In the genomic region with DNA sequence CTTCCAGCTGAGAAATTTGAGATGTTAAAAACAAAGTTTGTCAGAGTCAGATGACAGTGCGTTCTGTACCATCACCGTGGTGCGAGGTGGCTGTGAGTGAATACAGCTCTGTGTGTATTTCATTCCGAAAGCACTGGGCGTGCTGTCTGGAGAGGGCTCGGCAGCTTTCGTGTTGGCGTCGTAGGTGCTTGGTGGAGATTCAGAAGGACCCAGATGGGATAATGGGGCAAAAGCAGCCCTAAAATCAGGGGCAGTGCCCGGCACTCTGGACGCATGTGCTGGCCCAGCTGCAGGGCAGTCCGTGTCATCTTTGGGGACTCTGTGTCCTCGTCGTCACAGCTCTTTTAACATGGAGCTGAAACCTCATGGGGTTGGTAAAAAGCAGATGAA, we compare ENCODE assay signal across 10 cellular contexts.
DNase-seq lines count a peak whose midpoint lies in the region; ATAC-seq, FAIRE-seq and TF ChIP-seq lines count a peak whose summit lies in the region.
"Had no signal": no experiment of that assay in that cellular context is flagged by ENCODE, and none has a peak within 500 bp of the region (broad histone marks: within the 10 kb centered on the region; RNA-seq: fewer than 3 reads in every experiment).

No MANE protein-coding gene starts in this region.

- no peaks in the 10 kb centered on the region for H4K20me1 ChIP-seq in astrocyte (ENCODE audit: insufficient read depth, low read length)

- no peak overlapping the region for H3K4me3 Mint-ChIP-seq in activated T-cell treated with anti-CD3 and anti-CD28 coated beads, Interleukin-2, amount 50 U/mL, for 24 hours
- H3K4me3 Mint-ChIP-seq in activated T-cell treated with anti-CD3 and anti-CD28 coated beads, Interleukin-2, amount 50 U/mL, for 72 hours, result peak overlapping the region in 1 of 2 donors; percentile 81
- H3K4me3 Mint-ChIP-seq in astrocyte (ENCODE audit: unreplicated experiment), result no peak overlapping the region
- H3K4me3 Mint-ChIP-seq in mesothelial cell of epicardium, result no peak overlapping the region

- no peak for TF ChIP-seq CTCF in astrocyte (IDR thresholded peaks at IDR 0.05; ENCODE audit: insufficient read depth, low read depth, low read length)
- TF ChIP-seq CTCF in mesothelial cell of epicardium (IDR thresholded peaks at IDR 0.05; ENCODE audit: unreplicated experiment), result no peak

- H3K79me2 ChIP-seq in astrocyte (ENCODE audit: insufficient read depth, low read length), result no peaks in the 10 kb centered on the region

- H3K27me3 Mint-ChIP-seq in activated T-cell treated with anti-CD3 and anti-CD28 coated beads, Interleukin-2, amount 50 U/mL, for 24 hours, result no peaks in the 10 kb centered on the region
- no peaks in the 10 kb centered on the region for H3K27me3 Mint-ChIP-seq in activated T-cell treated with anti-CD3 and anti-CD28 coated beads, Interleukin-2, amount 50 U/mL, for 72 hours (ENCODE audit: low read depth)
- H3K27me3 Mint-ChIP-seq in astrocyte (ENCODE audit: low read depth, unreplicated experiment) (no peaks in the 10 kb centered on the region), mesothelial cell of epicardium (ENCODE audit: low read depth) (no peaks in the 10 kb centered on the region)

- H3K4me2 ChIP-seq in astrocyte (ENCODE audit: low read length), result no peak overlapping the region

- H3K36me3 ChIP-seq in astrocyte (ENCODE audit: insufficient read depth, low read length) (no peaks in the 10 kb centered on the region), thymus (ENCODE audit: control insufficient read depth, insufficient read depth) (peaks cover 23% of the 10 kb centered on the region)

- no peaks in the 10 kb centered on the region for H3K9me3 Mint-ChIP-seq in activated T-cell treated with anti-CD3 and anti-CD28 coated beads, Interleukin-2, amount 50 U/mL, for 24 hours
- H3K9me3 Mint-ChIP-seq in activated T-cell treated with anti-CD3 and anti-CD28 coated beads, Interleukin-2, amount 50 U/mL, for 72 hours, result peaks cover 0 to 2% of the 10 kb centered on the region in 2 donors
- no peaks in the 10 kb centered on the region for H3K9me3 Mint-ChIP-seq in astrocyte (ENCODE audit: unreplicated experiment)
- H3K9me3 Mint-ChIP-seq in mesothelial cell of epicardium, result no peaks in the 10 kb centered on the region

- ATAC-seq in activated T-cell treated with anti-CD3 and anti-CD28 coated beads, Interleukin-2, amount 50 U/mL, for 72 hours (replicated peaks in 1 of 2), result no peak
- ATAC-seq in GM18511 (IDR thresholded peaks at IDR 0.05; ENCODE audit: unreplicated experiment) (no peak), GM18867 (IDR thresholded peaks at IDR 0.05; ENCODE audit: unreplicated experiment) (no peak), GM21390 (IDR thresholded peaks at IDR 0.05; ENCODE audit: unreplicated experiment) (no peak)

- H3K9me3 ChIP-seq in astrocyte (ENCODE audit: insufficient read depth, low read depth, low read length) (no peaks in the 10 kb centered on the region), thymus (ENCODE audit: control insufficient read depth) (no peaks in the 10 kb centered on the region)

- DNase-seq in activated T-cell treated with anti-CD3 and anti-CD28 coated beads, Interleukin-2, amount 50 U/mL, for 24 hours, result no peak
- no peak for DNase-seq in activated T-cell treated with anti-CD3 and anti-CD28 coated beads, Interleukin-2, amount 50 U/mL, for 72 hours
- DNase-seq in astrocyte (ENCODE audit: low read depth) (no peak), mesothelial cell of epicardium (ENCODE audit: low spot score in 2 of 2, unreplicated experiment in 2 of 2) (no peak)
- DNase-seq: activated CD4-positive, CD25-positive, alpha-beta regulatory T cell treated with anti-CD3 and anti-CD28 coated beads, Interleukin-2, amount 50 U/mL, for 72 hours; NCI-H2081 treated with DMSO at 0.1 percent for 48 hours had no signal

- 92% methylated on average over 14 of the region's 14 CpGs for WGBS in thymus

- FAIRE-seq in astrocyte (lab: Jason Lieb, UNC), result no peak

- H3K9ac ChIP-seq in astrocyte (ENCODE audit: low read length), result no peak overlapping the region

- no peak overlapping the region for H2AFZ ChIP-seq in astrocyte (ENCODE audit: low read depth, low read length)

- H3K27ac ChIP-seq in astrocyte (ENCODE audit: low read depth, low read length) (no peak overlapping the region), thymus (ENCODE audit: low read depth) (peak overlapping the region; percentile 88)

- peak overlapping the region; percentile 8 for H3K27ac Mint-ChIP-seq in activated T-cell treated with anti-CD3 and anti-CD28 coated beads, Interleukin-2, amount 50 U/mL, for 24 hours
- H3K27ac Mint-ChIP-seq in activated T-cell treated with anti-CD3 and anti-CD28 coated beads, Interleukin-2, amount 50 U/mL, for 72 hours, result no peak overlapping the region
- H3K27ac Mint-ChIP-seq in astrocyte (ENCODE audit: unreplicated experiment) (peak overlapping the region; percentile 58), mesothelial cell of epicardium (peak overlapping the region; percentile 92)

- H3K4me1 ChIP-seq in astrocyte (ENCODE audit: insufficient read depth, low read length) (peaks cover 7% of the 10 kb centered on the region), thymus (ENCODE audit: control insufficient read depth, insufficient read depth, low read length) (peaks cover 57% of the 10 kb centered on the region)

- H3K4me3 ChIP-seq in astrocyte (ENCODE audit: insufficient read depth, low read depth, low read length) (no peak overlapping the region), thymus (ENCODE audit: low read length) (no peak overlapping the region)

- peaks cover 48% of the 10 kb centered on the region for H3K4me1 Mint-ChIP-seq in activated T-cell treated with anti-CD3 and anti-CD28 coated beads, Interleukin-2, amount 50 U/mL, for 24 hours (ENCODE audit: low read depth)
- peaks cover 61% of the 10 kb centered on the region for H3K4me1 Mint-ChIP-seq in activated T-cell treated with anti-CD3 and anti-CD28 coated beads, Interleukin-2, amount 50 U/mL, for 72 hours (ENCODE audit: low read depth)
- peaks cover 23% of the 10 kb centered on the region for H3K4me1 Mint-ChIP-seq in astrocyte (ENCODE audit: low read depth, unreplicated experiment)
- peaks cover 29% of the 10 kb centered on the region for H3K4me1 Mint-ChIP-seq in mesothelial cell of epicardium

- H3K27me3 ChIP-seq in astrocyte (ENCODE audit: insufficient read depth, low read length) (no peaks in the 10 kb centered on the region), thymus (ENCODE audit: control insufficient read depth, insufficient read depth) (no peaks in the 10 kb centered on the region)

- H3K36me3 Mint-ChIP-seq in activated T-cell treated with anti-CD3 and anti-CD28 coated beads, Interleukin-2, amount 50 U/mL, for 24 hours (ENCODE audit: low read depth), result peaks cover 50% of the 10 kb centered on the region
- H3K36me3 Mint-ChIP-seq in activated T-cell treated with anti-CD3 and anti-CD28 coated beads, Interleukin-2, amount 50 U/mL, for 72 hours (ENCODE audit: insufficient read depth in 2 of 2), result peaks cover 4 to 16% of the 10 kb centered on the region in 2 donors
- H3K36me3 Mint-ChIP-seq in astrocyte (ENCODE audit: low read depth, unreplicated experiment) (peaks cover 11% of the 10 kb centered on the region), mesothelial cell of epicardium (peaks cover 22% of the 10 kb centered on the region)
